Comparison of ENCODE assay signal across 8 cellular contexts in the genomic region with DNA sequence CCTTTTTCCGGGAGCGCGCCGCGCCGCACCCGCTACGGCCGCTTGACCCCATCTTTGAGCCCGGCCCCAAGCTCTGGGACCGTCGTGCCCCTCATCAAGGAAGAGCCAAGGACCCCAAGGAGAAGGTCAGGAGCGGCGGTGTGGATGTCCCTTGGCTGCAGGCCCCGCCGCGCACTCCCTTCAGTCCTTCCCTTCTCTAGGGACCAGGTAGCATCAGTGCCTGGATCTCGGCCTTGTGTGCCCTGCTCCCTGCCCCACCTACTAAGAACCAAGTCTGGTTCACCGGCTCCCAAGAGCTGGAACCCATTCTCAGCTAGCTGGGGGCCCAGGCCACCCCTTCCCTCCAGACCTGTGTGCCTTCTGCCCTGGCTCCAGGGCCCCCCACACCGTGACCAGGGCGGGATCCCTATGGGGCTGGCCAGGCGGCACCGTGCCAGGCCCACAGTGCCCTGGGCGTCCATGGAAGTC.
A peak's percentile ranks its signal among the peaks of the same experiment; 100 is the strongest.
DNase-seq lines count a peak whose midpoint lies in the region; ATAC-seq and TF ChIP-seq lines count a peak whose summit lies in the region.

No MANE protein-coding gene starts in this region.

- intact Hi-C loops in CD4-positive, alpha-beta T cell (cut with DNase I, micrococcal nuclease): loop anchor here (1.0 to 10.0 kb wide), 7 partner anchors 160 to 816 kb away; a partner anchor contains a TSS

- CTCF ChIA-PET in CD4-positive, alpha-beta T cell (lab: Charles Lee): interaction anchor here (0.8 to 2.0 kb wide), 7 partner anchors 10 to 816 kb away, joined by 3 to 13 read pairs (median 5); no protein-coding TSS in a partner anchor

- no peaks in the 10 kb centered on the region for H3K27me3 ChIP-seq in CD4-positive, alpha-beta T cell (ENCODE audit: control insufficient read depth, insufficient read depth, low read length)
- H3K27me3 ChIP-seq in endodermal cell (ENCODE audit: control insufficient read depth, insufficient read depth, low read length, poor library complexity, severe bottlenecking): no peaks in the 10 kb centered on the region

- H3K4me1 Mint-ChIP-seq in CD4-positive, alpha-beta T cell (ENCODE audit: low read depth): no peaks in the 10 kb centered on the region
- H3K4me1 Mint-ChIP-seq in endodermal cell: peaks cover 15% of the 10 kb centered on the region
- H3K4me1 Mint-ChIP-seq in natural killer cell treated with Interleukin-12 subunit alpha and Interleukin-12 subunit beta and Interleukin-15 and Interleukin-18, amount 100 ng/mL, for 72 hours (ENCODE audit: low read depth in 2 of 2): peaks cover 5 to 6% of the 10 kb centered on the region in 2 donors

- no peaks in the 10 kb centered on the region for H3K27me3 Mint-ChIP-seq in CD4-positive, alpha-beta T cell
- H3K27me3 Mint-ChIP-seq in endodermal cell (ENCODE audit: insufficient read depth): peaks cover 5% of the 10 kb centered on the region
- peaks cover 11 to 18% of the 10 kb centered on the region in 2 donors for H3K27me3 Mint-ChIP-seq in natural killer cell treated with Interleukin-12 subunit alpha and Interleukin-12 subunit beta and Interleukin-15 and Interleukin-18, amount 100 ng/mL, for 72 hours

- no peaks in the 10 kb centered on the region for H3K36me3 Mint-ChIP-seq in CD4-positive, alpha-beta T cell (ENCODE audit: low read depth)
- H3K36me3 Mint-ChIP-seq in endodermal cell (ENCODE audit: low read depth): no peaks in the 10 kb centered on the region
- no peaks in the 10 kb centered on the region for H3K36me3 Mint-ChIP-seq in natural killer cell treated with Interleukin-12 subunit alpha and Interleukin-12 subunit beta and Interleukin-15 and Interleukin-18, amount 100 ng/mL, for 72 hours

- TF ChIP-seq CTCF in CD4-positive, alpha-beta T cell (IDR thresholded peaks at IDR 0.05): peak; percentile 26
- TF ChIP-seq CTCF in endodermal cell (conservative IDR thresholded peaks at IDR 0.05): peak; percentile 17

- H3K36me3 ChIP-seq in KOPT-K1 (ENCODE audit: insufficient read depth, low read length) (no peaks in the 10 kb centered on the region), endodermal cell (ENCODE audit: control insufficient read depth, insufficient read depth, low read length) (no peaks in the 10 kb centered on the region)

- DNase-seq in CD4-positive, alpha-beta T cell: no peak
- DNase-seq in endodermal cell (no peak), midbrain (lab: John Stamatoyannopoulos, UW) (no peak), NCI-H1930 (lab: John Stamatoyannopoulos, UW) (no peak)
- DNase-seq in natural killer cell treated with Interleukin-12 subunit alpha and Interleukin-12 subunit beta and Interleukin-15 and Interleukin-18, amount 100 ng/mL, for 72 hours (ENCODE audit: low spot score): no peak

- H3K4me1 ChIP-seq in endodermal cell (ENCODE audit: control insufficient read depth, insufficient read depth, low read length): peaks cover 3% of the 10 kb centered on the region

- no peak overlapping the region for H3K4me3 ChIP-seq in endodermal cell (ENCODE audit: low read length)

- H3K9me3 Mint-ChIP-seq in CD4-positive, alpha-beta T cell: no peaks in the 10 kb centered on the region
- no peaks in the 10 kb centered on the region for H3K9me3 Mint-ChIP-seq in endodermal cell
- H3K9me3 Mint-ChIP-seq in natural killer cell treated with Interleukin-12 subunit alpha and Interleukin-12 subunit beta and Interleukin-15 and Interleukin-18, amount 100 ng/mL, for 72 hours: no peaks in the 10 kb centered on the region

- POLR2A ChIA-PET in CD4-positive, alpha-beta T cell (lab: Charles Lee): no interaction called here

- H3K27ac Mint-ChIP-seq in CD4-positive, alpha-beta T cell: no peak overlapping the region
- H3K27ac Mint-ChIP-seq in endodermal cell: peak overlapping the region; percentile 87
- no peak overlapping the region for H3K27ac Mint-ChIP-seq in natural killer cell treated with Interleukin-12 subunit alpha and Interleukin-12 subunit beta and Interleukin-15 and Interleukin-18, amount 100 ng/mL, for 72 hours

- no peak overlapping the region for H3K27ac ChIP-seq in CD4-positive, alpha-beta T cell (ENCODE audit: low read depth, low read length)
- peak overlapping the region; percentile 57 for H3K27ac ChIP-seq in KOPT-K1 (ENCODE audit: low read depth, low read length, poor library complexity, severe bottlenecking)
- no peak overlapping the region for H3K27ac ChIP-seq in endodermal cell (ENCODE audit: low read depth, low read length)

- WGBS in endodermal cell (ENCODE audit: insufficient coverage in 1 of 2, insufficient read length in 1 of 2), 2 experiments: 46 to 47% methylated on average over 15 to 24 of the region's 24 CpGs

- no peaks in the 10 kb centered on the region for H3K9me3 ChIP-seq in CD4-positive, alpha-beta T cell (ENCODE audit: control insufficient read depth, low read length)
- H3K9me3 ChIP-seq in KOPT-K1 (ENCODE audit: insufficient read depth, low read length, poor library complexity, severe bottlenecking): no peaks in the 10 kb centered on the region
- no peaks in the 10 kb centered on the region for H3K9me3 ChIP-seq in endodermal cell (ENCODE audit: control insufficient read depth, low read length)

- H3K4me3 Mint-ChIP-seq in CD4-positive, alpha-beta T cell: no peak overlapping the region
- peak overlapping the region; percentile 68 for H3K4me3 Mint-ChIP-seq in endodermal cell
- peak overlapping the region; percentile 59 for H3K4me3 Mint-ChIP-seq in natural killer cell treated with Interleukin-12 subunit alpha and Interleukin-12 subunit beta and Interleukin-15 and Interleukin-18, amount 100 ng/mL, for 72 hours

- H3K9ac ChIP-seq in endodermal cell (ENCODE audit: extremely low read depth, low read length, poor library complexity, severe bottlenecking): no peak overlapping the region

- ATAC-seq in CD4-positive, alpha-beta T cell (ENCODE audit: poor library complexity): no peak
- ATAC-seq in natural killer cell treated with Interleukin-12 subunit alpha and Interleukin-12 subunit beta and Interleukin-15 and Interleukin-18, amount 100 ng/mL, for 72 hours: peak; percentile 15 to 24
- no peak for ATAC-seq in HG03565 (IDR thresholded peaks at IDR 0.05; ENCODE audit: unreplicated experiment)
- ATAC-seq in HG02885 (IDR thresholded peaks at IDR 0.05; ENCODE audit: poor library complexity, unreplicated experiment): no peak

Comparison
In these comparisons a context has a peak if more than half of its experiments do, and no peak if none do; other contexts are left out.
1. ATAC-seq: peak in natural killer cell treated with Interleukin-12 subunit alpha and Interleukin-12 subunit beta and Interleukin-15 and Interleukin-18, amount 100 ng/mL, for 72 hours (2 of 2); none in CD4-positive, alpha-beta T cell (single experiment), HG03565 (single experiment) and HG02885 (single experiment).